ENCODE assay signal across 26 cellular contexts in the genomic region with DNA sequence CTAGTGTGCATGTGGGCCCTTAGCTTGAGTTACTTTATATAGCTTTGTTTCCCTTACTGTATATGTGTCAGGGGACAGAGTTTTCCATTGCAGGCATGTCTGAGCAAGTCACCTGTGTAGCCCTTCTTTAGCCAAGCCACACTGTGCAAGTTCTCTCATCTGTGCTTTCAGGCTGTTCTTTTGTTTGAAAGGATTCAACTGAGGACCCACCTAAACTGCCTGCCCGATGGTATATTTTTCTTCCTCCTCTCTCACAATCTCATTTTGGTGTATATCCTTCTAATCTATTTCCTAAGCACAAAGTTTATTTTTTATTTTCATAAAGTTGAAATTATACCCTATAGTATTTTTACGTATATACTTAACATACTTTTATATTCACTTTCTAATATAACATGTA.
"Had no signal": no experiment of that assay in that cellular context is flagged by ENCODE, and none has a peak within 500 bp of the region (broad histone marks: within the 10 kb centered on the region; RNA-seq: fewer than 3 reads in every experiment).

No MANE protein-coding gene starts in this region.

- ATAC-seq: foreskin keratinocyte; heart right ventricle; left ventricle myocardium superior; lower lobe of right lung; natural killer cell; psoas muscle; right cardiac atrium; stimulated activated memory B cell treated with anti-CD40 and anti-IgM and Interleukin-4, amounts not matched to agents 10 μg/mL and 1 μg/mL and 100 μg/mL, for 72 hours; stimulated activated naive CD8-positive, alpha-beta T cell treated with anti-CD3 and anti-CD28 coated beads, Interleukin-15, Interleukin-2, amounts not matched to agents 100 U/mL and 50 U/mL, for 24 hours had no signal

- H3K36me3 ChIP-seq: esophagus muscularis mucosa, heart right ventricle, lower lobe of right lung, ovary, spleen, tibial artery had no signal

- H3K27ac ChIP-seq: esophagus muscularis mucosa, foreskin keratinocyte, heart right ventricle, lower lobe of right lung, ovary, psoas muscle, skin epidermis, spleen, testis, tibial artery had no signal

- H3K4me3 ChIP-seq: esophagus muscularis mucosa, heart right ventricle, lower lobe of right lung, ovary, psoas muscle, skin epidermis, spleen, testis, tibial artery had no signal

- H3K36me3 Mint-ChIP-seq: stimulated activated memory B cell treated with anti-CD40 and anti-IgM and Interleukin-4, amounts not matched to agents 10 μg/mL and 1 μg/mL and 100 μg/mL, for 72 hours had no signal

- H3K4me3 Mint-ChIP-seq: natural killer cell; stimulated activated memory B cell treated with anti-CD40 and anti-IgM and Interleukin-4, amounts not matched to agents 10 μg/mL and 1 μg/mL and 100 μg/mL, for 72 hours; type B pancreatic cell had no signal

- H3K27me3 Mint-ChIP-seq: stimulated activated memory B cell treated with anti-CD40 and anti-IgM and Interleukin-4, amounts not matched to agents 10 μg/mL and 1 μg/mL and 100 μg/mL, for 72 hours; type B pancreatic cell had no signal

- H3K4me1 ChIP-seq: esophagus muscularis mucosa, foreskin keratinocyte, heart right ventricle, lower lobe of right lung, psoas muscle, spleen, testis, tibial artery had no signal

- H3K27me3 ChIP-seq: esophagus muscularis mucosa, foreskin keratinocyte, heart right ventricle, ovary, spleen, testis, tibial artery had no signal

- FAIRE-seq: endothelial cell of umbilical vein, keratinocyte had no signal

- DNase-seq: dermis blood vessel endothelial cell; effector memory CD4-positive, alpha-beta T cell; glutamatergic neuron; heart right ventricle; hypothalamus; left ventricle myocardium superior; lower lobe of right lung; natural killer cell; occipital lobe; ovary; posterior cingulate gyrus; psoas muscle; right cardiac atrium; spleen; stimulated activated CD4-positive, alpha-beta T cell treated with anti-CD3 and anti-CD28 coated beads, Interleukin-4, amount 100 ng/mL, for 4 hours; stimulated activated naive CD8-positive, alpha-beta T cell treated with anti-CD3 and anti-CD28 coated beads, Interleukin-15, Interleukin-2, amounts not matched to agents 100 U/mL and 50 U/mL, for 24 hours; substantia nigra; tibial artery had no signal

- H3K4me1 Mint-ChIP-seq: natural killer cell; stimulated activated memory B cell treated with anti-CD40 and anti-IgM and Interleukin-4, amounts not matched to agents 10 μg/mL and 1 μg/mL and 100 μg/mL, for 72 hours had no signal

- H3K9me3 ChIP-seq: ovary, testis had no signal

- H3K27ac Mint-ChIP-seq: natural killer cell; stimulated activated memory B cell treated with anti-CD40 and anti-IgM and Interleukin-4, amounts not matched to agents 10 μg/mL and 1 μg/mL and 100 μg/mL, for 72 hours; type B pancreatic cell had no signal
